In genomic region chr7:79452032-79452494, GRCh38 we compare ENCODE assay signal across 1 cellular context.
TF ChIP-seq lines count a peak whose summit lies in the region.

No MANE protein-coding gene starts in this region.

TF ChIP-seq in HepG2, 621 proteins besides CTCF, POLR2A, EP300 and RAD21 (continued from another document and continues in another):
- TF ChIP-seq ZNF318 (CRISPR knock-in tag; IDR thresholded peaks at IDR 0.05) (no peak), PHB2 (IDR thresholded peaks at IDR 0.05; ENCODE audit: partially characterized antibody) (no peak), ZBTB46 (CRISPR knock-in tag; IDR thresholded peaks at IDR 0.05; ENCODE audit: borderline replicate concordance) (no peak), MNT (IDR thresholded peaks at IDR 0.05) (peak; percentile 64), MTERF4 (CRISPR knock-in tag; IDR thresholded peaks at IDR 0.05) (0 out of 2 replicates have a peak, but pooled peaks have one; percentile 45), HNRNPK (IDR thresholded peaks at IDR 0.05; ENCODE audit: low read depth, low read length, poor library complexity, severe bottlenecking) (no peak), MBD4 (IDR thresholded peaks at IDR 0.05; ENCODE audit: borderline replicate concordance, low read length) (no peak), ZNF468 (CRISPR knock-in tag; IDR thresholded peaks at IDR 0.05) (no peak), PAWR (CRISPR knock-in tag; IDR thresholded peaks at IDR 0.05; ENCODE audit: borderline replicate concordance) (no peak), TBX3 (IDR thresholded peaks at IDR 0.05; ENCODE audit: borderline replicate concordance) (peak; percentile 62; the same call in 1 of the 2 replicates), SNAPC5 (CRISPR knock-in tag; IDR thresholded peaks at IDR 0.05; ENCODE audit: borderline replicate concordance) (no peak), FOXK1 (CRISPR knock-in tag; IDR thresholded peaks at IDR 0.05; ENCODE audit: borderline replicate concordance, low read depth) (0 out of 2 replicates have a peak, but pooled peaks have one; percentile 17), HNF4G (IDR thresholded peaks at IDR 0.05; ENCODE audit: borderline replicate concordance, low read depth, low read length) (peak; percentile 88), HNF4G (CRISPR knock-in tag; IDR thresholded peaks at IDR 0.05; ENCODE audit: borderline replicate concordance, low read depth) (peak; percentile 66; the same call in 1 of the 2 replicates), ZNF816 (CRISPR knock-in tag; IDR thresholded peaks at IDR 0.05; ENCODE audit: borderline replicate concordance) (no peak; the same call in 1 of the 2 replicates), CEBPB (IDR thresholded peaks at IDR 0.05; ENCODE audit: borderline replicate concordance, low read depth, low read length) (no peak), ZFP1 (CRISPR knock-in tag; IDR thresholded peaks at IDR 0.05) (peak; percentile 47; the same call in 1 of the 2 replicates), CENPT (CRISPR knock-in tag; IDR thresholded peaks at IDR 0.05; ENCODE audit: low read depth) (no peak), PAXIP1 (CRISPR knock-in tag; conservative IDR thresholded peaks at IDR 0.05) (peak; percentile 91), THRA (CRISPR knock-in tag; IDR thresholded peaks at IDR 0.05; ENCODE audit: borderline replicate concordance) (no peak), ZSCAN20 (CRISPR knock-in tag; IDR thresholded peaks at IDR 0.05; ENCODE audit: borderline replicate concordance) (no peak), PRDM4 (CRISPR knock-in tag; IDR thresholded peaks at IDR 0.05; ENCODE audit: borderline replicate concordance) (no peak), TEF (CRISPR knock-in tag; IDR thresholded peaks at IDR 0.05) (no peak), ZFAT (CRISPR knock-in tag; conservative IDR thresholded peaks at IDR 0.05) (no peak), ZNF484 (CRISPR knock-in tag; IDR thresholded peaks at IDR 0.05; ENCODE audit: borderline replicate concordance, low read depth) (no peak), CHD2 (IDR thresholded peaks at IDR 0.05; ENCODE audit: low read depth, low read length) (no peak; the same call in 1 of the 2 replicates), ZC3H4 (CRISPR knock-in tag; IDR thresholded peaks at IDR 0.05; ENCODE audit: borderline replicate concordance) (no peak), ZNF616 (CRISPR knock-in tag; IDR thresholded peaks at IDR 0.05; ENCODE audit: low read depth) (no peak), RXRA (CRISPR knock-in tag; IDR thresholded peaks at IDR 0.05) (peak; percentile 90), IKZF5 (CRISPR knock-in tag; IDR thresholded peaks at IDR 0.05) (peak; percentile 76; the same call in 1 of the 2 replicates), ONECUT2 (CRISPR knock-in tag; IDR thresholded peaks at IDR 0.05) (no peak)
